Comparison of ENCODE assay signal across 23 cellular contexts in the genomic region with DNA sequence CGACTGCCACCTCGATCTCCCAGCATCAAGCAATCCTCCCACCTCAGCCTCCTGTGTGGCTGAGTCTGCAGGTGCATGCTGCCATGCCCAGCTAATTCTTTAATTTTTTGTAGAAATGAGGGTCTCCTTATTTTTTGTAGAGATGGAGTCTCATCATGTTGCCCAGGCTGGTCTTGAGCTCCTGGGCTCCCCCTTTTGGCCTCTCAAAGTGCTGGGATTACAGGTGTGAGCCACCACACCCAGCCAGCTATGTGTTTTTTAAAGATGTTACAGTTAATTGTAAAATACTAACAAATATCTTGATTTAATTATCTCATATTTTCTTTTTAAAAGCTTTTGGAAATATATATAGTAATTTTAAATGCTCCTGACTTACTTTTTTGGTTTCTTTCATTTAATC.
DNase-seq lines count a peak whose midpoint lies in the region; ATAC-seq, FAIRE-seq and TF ChIP-seq lines count a peak whose summit lies in the region.
"Had no signal": no experiment of that assay in that cellular context is flagged by ENCODE, and none has a peak within 500 bp of the region (broad histone marks: within the 10 kb centered on the region; RNA-seq: fewer than 3 reads in every experiment).

No MANE protein-coding gene starts in this region.

- no peaks in the 10 kb centered on the region for H3K27me3 Mint-ChIP-seq in progenitor cell of endocrine pancreas
- H3K27me3 Mint-ChIP-seq: effector memory CD8-positive, alpha-beta T cell had no signal

- H2BK15ac ChIP-seq in IMR-90 (ENCODE audit: low read depth, low read length), result no peak overlapping the region

- H4K91ac ChIP-seq in IMR-90 (ENCODE audit: insufficient read depth, low read depth, low read length), result no peak overlapping the region

- H3K27me3 ChIP-seq in IMR-90 (ENCODE audit: control insufficient read depth, insufficient read depth, low read length), result no peaks in the 10 kb centered on the region
- no peaks in the 10 kb centered on the region for H3K27me3 ChIP-seq in bronchial epithelial cell (ENCODE audit: control insufficient read depth, insufficient read depth, low read length)
- H3K27me3 ChIP-seq in PC-9 (ENCODE audit: insufficient read depth, low read depth), result no peaks in the 10 kb centered on the region
- H3K27me3 ChIP-seq: BE2C, tibial artery had no signal

- H3K56ac ChIP-seq in IMR-90 (ENCODE audit: extremely low read depth, insufficient read depth, low read length), result no peak overlapping the region

- no peaks in the 10 kb centered on the region for H3K36me3 Mint-ChIP-seq in progenitor cell of endocrine pancreas (ENCODE audit: insufficient read depth)

- no peak overlapping the region for H3K14ac ChIP-seq in IMR-90 (replicated peaks; ENCODE audit: low read depth, low read length)

- H3K27ac Mint-ChIP-seq in progenitor cell of endocrine pancreas, result no peak overlapping the region
- H3K27ac Mint-ChIP-seq: effector memory CD8-positive, alpha-beta T cell had no signal

- no peak overlapping the region for H4K8ac ChIP-seq in IMR-90 (ENCODE audit: low read depth in 2 of 2, low read length in 2 of 2)

- H3K9me3 ChIP-seq in IMR-90 (ENCODE audit: control insufficient read depth, insufficient read depth, low read length) (no peaks in the 10 kb centered on the region), PC-9 (ENCODE audit: insufficient read depth, low read depth) (no peaks in the 10 kb centered on the region)
- H3K9me3 ChIP-seq: BE2C, Caco-2, HAP-1, lower lobe of right lung, tibial artery had no signal

- H3K36me3 ChIP-seq in IMR-90 (ENCODE audit: control insufficient read depth, insufficient read depth, low read length) (no peaks in the 10 kb centered on the region), bronchial epithelial cell (ENCODE audit: control insufficient read depth, insufficient read depth, low read length) (no peaks in the 10 kb centered on the region), PC-9 (ENCODE audit: low read depth) (no peaks in the 10 kb centered on the region)
- H3K36me3 ChIP-seq: BE2C, HAP-1, lower lobe of right lung, tibial artery had no signal

- TF ChIP-seq RAD21 in IMR-90 (IDR thresholded peaks at IDR 0.05; ENCODE audit: low read length), result no peak

- CTCF ChIA-PET in IMR-90 (lab: Yijun Ruan, JAX) (interaction anchor here (0.7 to 1.3 kb wide), 5 partner anchors 9 to 436 kb away, joined by 3 to 5 read pairs (median 4); no protein-coding TSS in a partner anchor), PC-9 (lab: Charles Lee) (interaction anchor here (1.1 kb wide), 1 partner anchor 16 kb away, joined by 10 read pairs; no protein-coding TSS in a partner anchor)

- intact Hi-C loops in IMR-90 (cut with micrococcal nuclease) (no loop called here), PC-9 (cut with micrococcal nuclease; ENCODE audit: unreplicated experiment) (no loop called here)

- no peak overlapping the region for H3K27ac ChIP-seq in IMR-90 (ENCODE audit: insufficient read depth, low read length)
- H3K27ac ChIP-seq in PC-9, result no peak overlapping the region
- H3K27ac ChIP-seq: 22Rv1, lower lobe of right lung, tibial artery had no signal

- H3K4me2 ChIP-seq in IMR-90 (ENCODE audit: low read depth, low read length), result no peak overlapping the region
- no peak overlapping the region for H3K4me2 ChIP-seq in PC-9

- no peak overlapping the region for H3K18ac ChIP-seq in IMR-90 (ENCODE audit: low read depth, low read length)

- dilution Hi-C loops in IMR-90 (cut with HindIII; ENCODE audit: low sequenced_read_pairs, unreplicated experiment), result no loop called here

- TF ChIP-seq CTCF in IMR-90 (conservative IDR thresholded peaks at IDR 0.05; ENCODE audit: low read depth, low read length) (0 out of 2 replicates have a peak, but pooled peaks have one; percentile 8), bronchial epithelial cell (IDR thresholded peaks at IDR 0.05; ENCODE audit: insufficient read depth, low read length, severe bottlenecking) (peak; percentile 14), progenitor cell of endocrine pancreas (IDR thresholded peaks at IDR 0.05; ENCODE audit: unreplicated experiment) (peak; percentile 21), PC-9 (conservative IDR thresholded peaks at IDR 0.05) (no peak)

- POLR2A ChIA-PET in IMR-90 (lab: Charles Lee; ENCODE audit: unreplicated experiment) (no interaction called here), PC-9 (lab: Charles Lee; ENCODE audit: unreplicated experiment) (no interaction called here)

- TF ChIP-seq POLR2A in IMR-90 (IDR thresholded peaks at IDR 0.05; ENCODE audit: low read depth, low read length), result no peak

- no peak overlapping the region for H3K23ac ChIP-seq in IMR-90 (ENCODE audit: low read depth, low read length)

- peak; percentile 19 for DNase-seq in DMS 273 (lab: John Stamatoyannopoulos, UW; ENCODE audit: unreplicated experiment)
- no peak for DNase-seq in DMS 273 treated with DMSO at 0.1 percent for 48 hours (lab: John Stamatoyannopoulos, UW)
- no peak for DNase-seq in IMR-90
- DNase-seq in bronchial epithelial cell (ENCODE audit: low read depth), result no peak
- no peak for DNase-seq in progenitor cell of endocrine pancreas (ENCODE audit: low spot score, unreplicated experiment)
- no peak for DNase-seq in PC-9
- no peak for DNase-seq in globus pallidus (ENCODE audit: low spot score)
- DNase-seq: activated gamma-delta T cell; BE2C; Caco-2; effector memory CD8-positive, alpha-beta T cell; hippocampal formation; islet precursor cell; lower lobe of right lung; MM.1S; NCI-H187 treated with DMSO at 0.1 percent for 48 hours; right cardiac atrium; SIG-M5; stimulated activated naive CD4-positive, alpha-beta T cell treated with Interleukin-2 at 50 U/mL for 16 hours; tibial artery had no signal

- peaks cover 9% of the 10 kb centered on the region for H3K4me1 Mint-ChIP-seq in progenitor cell of endocrine pancreas (ENCODE audit: low read depth)

- H2AFZ ChIP-seq in IMR-90 (replicated peaks; ENCODE audit: low read length, poor library complexity), result no peak overlapping the region
- H2AFZ ChIP-seq in PC-9, result no peak overlapping the region

- no peak overlapping the region for H3K9ac ChIP-seq in IMR-90 (ENCODE audit: low read depth, low read length)

- H4K5ac ChIP-seq in IMR-90 (ENCODE audit: low read depth, low read length), result no peak overlapping the region

- ATAC-seq in IMR-90 (ENCODE audit: low read depth), result no peak
- ATAC-seq in GM18861 (IDR thresholded peaks at IDR 0.05; ENCODE audit: unreplicated experiment), result no peak
- ATAC-seq: effector memory CD8-positive, alpha-beta T cell; right cardiac atrium had no signal

- H4K20me1 ChIP-seq in IMR-90 (ENCODE audit: insufficient read depth, low read length) (no peaks in the 10 kb centered on the region), PC-9 (ENCODE audit: insufficient read depth) (no peaks in the 10 kb centered on the region)

- H3K9me2 ChIP-seq in PC-9 (ENCODE audit: insufficient read depth), result no peaks in the 10 kb centered on the region

- H2AK5ac ChIP-seq in IMR-90 (ENCODE audit: low read depth, low read length), result no peak overlapping the region

- no peak overlapping the region for H2BK20ac ChIP-seq in IMR-90 (ENCODE audit: low read depth, low read length)

- H3K4me1 ChIP-seq in IMR-90 (ENCODE audit: control insufficient read depth, insufficient read depth, low read length) (peaks cover 4% of the 10 kb centered on the region; the same call in 1 of the 2 replicates), PC-9 (replicated peaks; ENCODE audit: insufficient read depth) (no peaks in the 10 kb centered on the region)
- H3K4me1 ChIP-seq: BE2C, Caco-2, HAP-1 had no signal

- H3K9me1 ChIP-seq in IMR-90 (ENCODE audit: insufficient read depth, low read length), result no peaks in the 10 kb centered on the region

- H3F3A ChIP-seq in PC-9 (ENCODE audit: insufficient read depth, low read depth), result peaks cover 8% of the 10 kb centered on the region; the same call in 1 of the 2 replicates

- H2BK120ac ChIP-seq in IMR-90 (ENCODE audit: low read depth, low read length), result no peak overlapping the region

- H3K4ac ChIP-seq in IMR-90 (ENCODE audit: low read depth, low read length), result no peak overlapping the region

- in situ Hi-C loops in IMR-90 (cut with MboI; ENCODE audit: low sequenced_read_pairs), result no loop called here

- no TSS peak for BruUV-seq in IMR-90 (replicated peaks; lab: Mats Ljungman, UMichigan)
- no TSS peak for BruUV-seq in PC-9 (replicated peaks; lab: Mats Ljungman, UMichigan)

- no CpG with 5 or more reads among the region's 2 CpGs for WGBS in IMR-90 (ENCODE audit: extremely low coverage in 2 of 2, insufficient read length in 1 of 2), 2 experiments

- no peak overlapping the region for H2BK5ac ChIP-seq in IMR-90 (ENCODE audit: low read depth, low read length, poor library complexity, severe bottlenecking)

- no peaks in the 10 kb centered on the region for H3K79me1 ChIP-seq in IMR-90 (ENCODE audit: low read depth in 1 of 2, low read length in 2 of 2)

- no peak overlapping the region for H3K4me3 ChIP-seq in IMR-90 (ENCODE audit: insufficient read depth, low read depth, low read length)
- no peak overlapping the region for H3K4me3 ChIP-seq in bronchial epithelial cell (ENCODE audit: low read depth, low read length)
- H3K4me3 ChIP-seq in PC-9, result no peak overlapping the region
- H3K4me3 ChIP-seq: HAP-1, lower lobe of right lung, tibial artery had no signal

- H3K4me3 Mint-ChIP-seq in progenitor cell of endocrine pancreas (ENCODE audit: low read depth), result no peak overlapping the region
- H3K4me3 Mint-ChIP-seq: effector memory CD8-positive, alpha-beta T cell had no signal

- no peaks in the 10 kb centered on the region for H3K79me2 ChIP-seq in PC-9 (ENCODE audit: low read depth)

- FAIRE-seq in bronchial epithelial cell (lab: Jason Lieb, UNC), result no peak

- H3K9me3 Mint-ChIP-seq in progenitor cell of endocrine pancreas (ENCODE audit: low read depth), result no peaks in the 10 kb centered on the region
- H3K9me3 Mint-ChIP-seq: effector memory CD8-positive, alpha-beta T cell had no signal

- H2AK9ac ChIP-seq in IMR-90 (replicated peaks; ENCODE audit: low read depth, low read length, poor library complexity), result no peak overlapping the region

TF ChIP-seq in IMR-90, 13 proteins besides CTCF, POLR2A, EP300 and RAD21:
- no peak for TF ChIP-seq CHD1 (IDR thresholded peaks at IDR 0.05; ENCODE audit: low read depth, low read length)
